ENCODE assay signal across 1 cellular context in genomic region chr5:160174780-160175437, GRCh38.
TF ChIP-seq lines count a peak whose summit lies in the region.

No MANE protein-coding gene starts in this region.

TF ChIP-seq in HepG2, 621 proteins besides CTCF, POLR2A, EP300 and RAD21:
- TF ChIP-seq MIER3 (CRISPR knock-in tag; IDR thresholded peaks at IDR 0.05; ENCODE audit: borderline replicate concordance): no peak
- TF ChIP-seq ZMAT3 (CRISPR knock-in tag; conservative IDR thresholded peaks at IDR 0.05): no peak
- no peak for TF ChIP-seq ZNF746 (CRISPR knock-in tag; IDR thresholded peaks at IDR 0.05)
- TF ChIP-seq NR2F2 (IDR thresholded peaks at IDR 0.05; ENCODE audit: borderline replicate concordance, low read depth): no peak
- TF ChIP-seq ELF3 (CRISPR knock-in tag; IDR thresholded peaks at IDR 0.05): no peak
- TF ChIP-seq BHLHE40 (IDR thresholded peaks at IDR 0.05; ENCODE audit: low read length): no peak
- TF ChIP-seq CBFB (CRISPR knock-in tag; IDR thresholded peaks at IDR 0.05): no peak
- TF ChIP-seq STAG1 (CRISPR knock-in tag; IDR thresholded peaks at IDR 0.05): no peak
